ENCODE assay signal across 19 cellular contexts in the genomic region with DNA sequence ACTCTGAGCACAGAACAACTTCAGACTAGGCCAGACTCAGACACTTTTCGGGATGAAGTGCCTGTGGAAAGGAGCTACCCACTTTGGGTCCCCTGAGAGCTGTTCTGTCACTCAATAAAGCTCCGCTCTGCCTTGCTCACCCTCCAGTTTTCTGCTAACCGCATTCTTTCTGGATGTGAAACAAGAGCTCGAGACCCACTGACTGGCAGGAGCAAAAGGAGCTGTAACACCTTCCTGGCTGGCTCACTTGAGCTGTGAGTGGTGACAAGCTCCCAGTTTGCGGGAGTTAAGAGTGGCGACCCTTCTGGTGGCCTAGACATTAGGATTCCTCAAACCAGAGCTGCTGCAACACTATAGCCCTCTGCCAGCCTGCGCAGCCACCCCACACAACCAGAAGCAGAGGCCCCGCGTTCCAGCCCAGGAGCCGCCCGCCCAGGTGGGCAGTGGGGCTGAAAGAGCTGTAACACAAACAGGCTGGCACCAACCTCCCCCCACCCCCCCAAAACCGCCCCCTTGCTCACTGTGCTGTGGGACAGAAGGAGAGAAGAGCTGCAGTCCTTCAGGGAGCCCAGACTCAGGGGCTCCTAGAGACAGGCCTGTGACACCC.
"Had no signal": no experiment of that assay in that cellular context is flagged by ENCODE, and none has a peak within 500 bp of the region (broad histone marks: within the 10 kb centered on the region; RNA-seq: fewer than 3 reads in every experiment).

No MANE protein-coding gene starts in this region.

- H3K4me3 Mint-ChIP-seq: activated CD8-positive, alpha-beta T cell treated with anti-CD3 and anti-CD28 coated beads for 36 hours; activated naive CD8-positive, alpha-beta T cell treated with anti-CD3 and anti-CD28 coated beads, Interleukin-2, amount 50 U/mL, for 24 hours; brain had no signal

- H3K9me3 ChIP-seq: SK-N-SH had no signal

- H3K27me3 Mint-ChIP-seq: activated CD8-positive, alpha-beta T cell treated with anti-CD3 and anti-CD28 coated beads for 36 hours; activated naive CD8-positive, alpha-beta T cell treated with anti-CD3 and anti-CD28 coated beads, Interleukin-2, amount 50 U/mL, for 24 hours; brain had no signal

- H3K27ac Mint-ChIP-seq: activated CD8-positive, alpha-beta T cell treated with anti-CD3 and anti-CD28 coated beads for 36 hours; activated naive CD4-positive, alpha-beta T cell treated with anti-CD3 and anti-CD28 coated beads, Interleukin-2, amount 50 U/mL, for 72 hours; activated naive CD8-positive, alpha-beta T cell treated with anti-CD3 and anti-CD28 coated beads, Interleukin-2, amount 50 U/mL, for 24 hours; brain had no signal

- H3K27me3 ChIP-seq: MG63 had no signal

- H3K36me3 ChIP-seq: MG63, WERI-Rb-1 had no signal

- ATAC-seq: activated CD4-positive, CD25-positive, alpha-beta regulatory T cell treated with anti-CD3 and anti-CD28 coated beads, Interleukin-2, amount 50 U/mL, for 24 hours; activated CD8-positive, alpha-beta T cell treated with anti-CD3 and anti-CD28 coated beads for 36 hours; activated naive CD4-positive, alpha-beta T cell treated with anti-CD3 and anti-CD28 coated beads, Interleukin-2, amount 50 U/mL, for 72 hours; activated naive CD8-positive, alpha-beta T cell treated with anti-CD3 and anti-CD28 coated beads, Interleukin-2, amount 50 U/mL, for 24 hours had no signal

- H3K4me1 Mint-ChIP-seq: activated naive CD8-positive, alpha-beta T cell treated with anti-CD3 and anti-CD28 coated beads, Interleukin-2, amount 50 U/mL, for 24 hours; brain had no signal

- H3K4me3 ChIP-seq: MG63 had no signal

- H3K27ac ChIP-seq: WERI-Rb-1 had no signal

- H3K36me3 Mint-ChIP-seq: activated naive CD4-positive, alpha-beta T cell treated with anti-CD3 and anti-CD28 coated beads, Interleukin-2, amount 50 U/mL, for 72 hours; brain had no signal

- DNase-seq: activated CD4-positive, alpha-beta T cell treated with anti-CD3 and anti-CD28 coated beads for 4 hours; activated CD8-positive, alpha-beta T cell treated with anti-CD3 and anti-CD28 coated beads for 36 hours; activated naive CD8-positive, alpha-beta T cell treated with anti-CD3 and anti-CD28 coated beads, Interleukin-2, amount 50 U/mL, for 24 hours; amniotic stem cell; MG63; MV-4-11; NCI-H1105; NCI-H1436; NCI-H1694 treated with DMSO at 0.1 percent for 48 hours; NCI-H2029 treated with DMSO at 0.1 percent for 48 hours; NCI-H345; NCI-H510A; NCI-H526 treated with DMSO at 0.1 percent for 48 hours; NCI-H82; SK-N-SH; WERI-Rb-1 had no signal
